ENCODE assay signal across 10 cellular contexts in genomic region chr5:149140197-149141002, GRCh38. TPM values are rescaled to one million over a fixed set of nuclear protein-coding genes. Genes with fewer than 3 reads are reported as not detected.
A peak's percentile ranks its signal among the peaks of the same experiment; 100 is the strongest.
DNase-seq lines count a peak whose midpoint lies in the region; ATAC-seq and TF ChIP-seq lines count a peak whose summit lies in the region.
"Had no signal": no experiment of that assay in that cellular context is flagged by ENCODE, and none has a peak within 500 bp of the region (broad histone marks: within the 10 kb centered on the region; RNA-seq: fewer than 3 reads in every experiment).

No MANE protein-coding gene starts in this region.

- DNase-seq in left ventricle myocardium inferior = no peak
- no peak for DNase-seq in left cardiac atrium
- DNase-seq in activated T-helper 1 cell treated with anti-CD3 and anti-CD28 coated beads, Interleukin-12 subunit alpha, Interleukin-12 subunit beta, Interleukin-2, Interleukin-4 antibody, amounts not matched to agents 30 ng/mL and 10 ng/mL and 1 ng/mL, durations not matched to agents 14 hours and 24 hours and 36 hours (ENCODE audit: low spot score) = no peak
- peak; percentile 85 for DNase-seq in kidney tubule cell (ENCODE audit: low spot score)
- DNase-seq in type B pancreatic cell (ENCODE audit: extremely low spot score, unreplicated experiment) = no peak
- no peak for DNase-seq in smooth muscle cell (lab: John Stamatoyannopoulos, UW; ENCODE audit: unreplicated experiment)

- H3K36me3 Mint-ChIP-seq in activated T-helper 1 cell treated with anti-CD3 and anti-CD28 coated beads, Interleukin-12 subunit alpha, Interleukin-12 subunit beta, Interleukin-2, Interleukin-4 antibody, amounts not matched to agents 30 ng/mL and 10 ng/mL and 1 ng/mL, durations not matched to agents 14 hours and 24 hours and 36 hours (ENCODE audit: low read depth) = no peaks in the 10 kb centered on the region
- H3K36me3 Mint-ChIP-seq in type B pancreatic cell = no peaks in the 10 kb centered on the region

- TF ChIP-seq CTCF in left ventricle myocardium inferior (IDR thresholded peaks at IDR 0.05; ENCODE audit: borderline replicate concordance) (no peak), type B pancreatic cell (conservative IDR thresholded peaks at IDR 0.05) (no peak), smooth muscle cell (IDR thresholded peaks at IDR 0.05; ENCODE audit: borderline replicate concordance, insufficient read depth, poor library complexity, severe bottlenecking) (no peak)

- H3K9me3 ChIP-seq in left ventricle myocardium inferior (replicated peaks) (no peaks in the 10 kb centered on the region), smooth muscle cell (replicated peaks; ENCODE audit: low read depth) (no peaks in the 10 kb centered on the region)
- H3K9me3 ChIP-seq: ascending aorta had no signal

- intact Hi-C loops in left ventricle myocardium inferior (cut with micrococcal nuclease) = loop anchor here (5.0 kb wide), 1 partner anchor 87 kb away; no protein-coding TSS in a partner anchor
- intact Hi-C loops in left cardiac atrium (cut with DNase I) = loop anchor here (2.0 to 10.0 kb wide), 4 partner anchors 37 to 424 kb away; no protein-coding TSS in a partner anchor
- intact Hi-C loops in activated T-helper 1 cell treated with anti-CD3 and anti-CD28 coated beads, Interleukin-12 subunit alpha, Interleukin-12 subunit beta, Interleukin-2, Interleukin-4 antibody, amounts not matched to agents 30 ng/mL and 10 ng/mL and 1 ng/mL, durations not matched to agents 14 hours and 24 hours and 36 hours (cut with micrococcal nuclease) = loop anchor here (1.0 to 2.0 kb wide), 4 partner anchors 124 to 424 kb away; no protein-coding TSS in a partner anchor

- H3K9me3 Mint-ChIP-seq in activated T-helper 1 cell treated with anti-CD3 and anti-CD28 coated beads, Interleukin-12 subunit alpha, Interleukin-12 subunit beta, Interleukin-2, Interleukin-4 antibody, amounts not matched to agents 30 ng/mL and 10 ng/mL and 1 ng/mL, durations not matched to agents 14 hours and 24 hours and 36 hours = no peaks in the 10 kb centered on the region
- no peaks in the 10 kb centered on the region for H3K9me3 Mint-ChIP-seq in type B pancreatic cell
- H3K9me3 Mint-ChIP-seq: endodermal cell had no signal

- no peak overlapping the region for H3K27ac Mint-ChIP-seq in activated T-helper 1 cell treated with anti-CD3 and anti-CD28 coated beads, Interleukin-12 subunit alpha, Interleukin-12 subunit beta, Interleukin-2, Interleukin-4 antibody, amounts not matched to agents 30 ng/mL and 10 ng/mL and 1 ng/mL, durations not matched to agents 14 hours and 24 hours and 36 hours
- peak overlapping the region; percentile 54 for H3K27ac Mint-ChIP-seq in type B pancreatic cell
- H3K27ac Mint-ChIP-seq: endodermal cell had no signal

- peaks cover 35% of the 10 kb centered on the region for H3K27me3 Mint-ChIP-seq in activated T-helper 1 cell treated with anti-CD3 and anti-CD28 coated beads, Interleukin-12 subunit alpha, Interleukin-12 subunit beta, Interleukin-2, Interleukin-4 antibody, amounts not matched to agents 30 ng/mL and 10 ng/mL and 1 ng/mL, durations not matched to agents 14 hours and 24 hours and 36 hours (ENCODE audit: insufficient read depth)
- H3K27me3 Mint-ChIP-seq in type B pancreatic cell = peaks cover 55% of the 10 kb centered on the region

- peak overlapping the region; percentile 43 for H3K4me3 Mint-ChIP-seq in activated T-helper 1 cell treated with anti-CD3 and anti-CD28 coated beads, Interleukin-12 subunit alpha, Interleukin-12 subunit beta, Interleukin-2, Interleukin-4 antibody, amounts not matched to agents 30 ng/mL and 10 ng/mL and 1 ng/mL, durations not matched to agents 14 hours and 24 hours and 36 hours
- H3K4me3 Mint-ChIP-seq in type B pancreatic cell = peak overlapping the region; percentile 59

- H3K9ac ChIP-seq in smooth muscle cell (ENCODE audit: low read depth) = no peak overlapping the region

- H3K27me3 ChIP-seq in left ventricle myocardium inferior (ENCODE audit: low read depth) = no peaks in the 10 kb centered on the region
- no peaks in the 10 kb centered on the region for H3K27me3 ChIP-seq in smooth muscle cell (ENCODE audit: low read depth)
- H3K27me3 ChIP-seq: ascending aorta had no signal

- H3K4me1 ChIP-seq in left ventricle myocardium inferior = peaks cover 69% of the 10 kb centered on the region
- H3K4me1 ChIP-seq in smooth muscle cell (ENCODE audit: low read depth) = peaks cover 7% of the 10 kb centered on the region

- H3K4me2 ChIP-seq in smooth muscle cell = no peak overlapping the region

- H4K20me1 ChIP-seq in smooth muscle cell (ENCODE audit: low read depth) = no peaks in the 10 kb centered on the region

- no peaks in the 10 kb centered on the region for H3K79me2 ChIP-seq in smooth muscle cell (ENCODE audit: low read depth)

- H3K27ac ChIP-seq in left ventricle myocardium inferior (replicated peaks) (peak overlapping the region; percentile 96), smooth muscle cell (ENCODE audit: low read depth) (no peak overlapping the region)

- ATAC-seq in left cardiac atrium (no peak), HG03571 (IDR thresholded peaks at IDR 0.05; ENCODE audit: unreplicated experiment) (no peak), GM21423 (IDR thresholded peaks at IDR 0.05; ENCODE audit: unreplicated experiment) (no peak)

- WGBS in smooth muscle cell (ENCODE audit: low lambda C conversion rate) = 83% methylated on average over 11 of the region's 11 CpGs

- H3K4me1 Mint-ChIP-seq in activated T-helper 1 cell treated with anti-CD3 and anti-CD28 coated beads, Interleukin-12 subunit alpha, Interleukin-12 subunit beta, Interleukin-2, Interleukin-4 antibody, amounts not matched to agents 30 ng/mL and 10 ng/mL and 1 ng/mL, durations not matched to agents 14 hours and 24 hours and 36 hours (ENCODE audit: low read depth) = no peaks in the 10 kb centered on the region
- H3K4me1 Mint-ChIP-seq in type B pancreatic cell (ENCODE audit: unreplicated experiment) = peaks cover 4% of the 10 kb centered on the region

- no peaks in the 10 kb centered on the region for H3K36me3 ChIP-seq in left ventricle myocardium inferior
- H3K36me3 ChIP-seq in smooth muscle cell (ENCODE audit: low read depth) = no peaks in the 10 kb centered on the region
- H3K36me3 ChIP-seq: ascending aorta had no signal

- no peak overlapping the region for H2AFZ ChIP-seq in smooth muscle cell (ENCODE audit: low read depth)

- peaks cover under 1% of the 10 kb centered on the region for H3F3A ChIP-seq in smooth muscle cell (ENCODE audit: low read depth)

- H3K4me3 ChIP-seq in left ventricle myocardium inferior = no peak overlapping the region
- H3K4me3 ChIP-seq in smooth muscle cell = no peak overlapping the region

RNA-seq across cellular contexts. Expression of gene ABLIM3, which starts 0.9 kb away (rescaled TPM):
- 122 TPM for total RNA-seq in left ventricle myocardium inferior
- 100 to 1,000 TPM; 106 to 129 TPM for total RNA-seq in left cardiac atrium
- not detected in 2 replicates for total RNA-seq in activated T-helper 1 cell treated with anti-CD3 and anti-CD28 coated beads, Interleukin-12 subunit alpha, Interleukin-12 subunit beta, Interleukin-2, Interleukin-4 antibody, amounts not matched to agents 30 ng/mL and 10 ng/mL and 1 ng/mL, durations not matched to agents 14 hours and 24 hours and 36 hours
- 7.8 and 8.0 TPM in 2 replicates for total RNA-seq in type B pancreatic cell (ENCODE audit: low replicate concordance)
- total RNA-seq in smooth muscle cell = 1.8 and 6.8 TPM in 2 replicates
- 2.6 and 3.6 TPM in 2 replicates for polyA plus RNA-seq in smooth muscle cell

Comparison
In these comparisons a context has a peak if more than half of its experiments do, and no peak if none do; other contexts are left out.
1. RNA of gene ABLIM3, which starts 0.9 kb away (total RNA-seq): 106 to 129 TPM in left cardiac atrium and 122 TPM in left ventricle myocardium inferior (single experiment); 7.8 to 8.0 TPM in type B pancreatic cell, 1.8 to 6.8 TPM in smooth muscle cell and not detected in activated T-helper 1 cell treated with anti-CD3 and anti-CD28 coated beads, Interleukin-12 subunit alpha, Interleukin-12 subunit beta, Interleukin-2, Interleukin-4 antibody, amounts not matched to agents 30 ng/mL and 10 ng/mL and 1 ng/mL, durations not matched to agents 14 hours and 24 hours and 36 hours; every median in the first group is over 10 times any median in the second.